1 cellular context compared by ENCODE assay signal in the genomic region with DNA sequence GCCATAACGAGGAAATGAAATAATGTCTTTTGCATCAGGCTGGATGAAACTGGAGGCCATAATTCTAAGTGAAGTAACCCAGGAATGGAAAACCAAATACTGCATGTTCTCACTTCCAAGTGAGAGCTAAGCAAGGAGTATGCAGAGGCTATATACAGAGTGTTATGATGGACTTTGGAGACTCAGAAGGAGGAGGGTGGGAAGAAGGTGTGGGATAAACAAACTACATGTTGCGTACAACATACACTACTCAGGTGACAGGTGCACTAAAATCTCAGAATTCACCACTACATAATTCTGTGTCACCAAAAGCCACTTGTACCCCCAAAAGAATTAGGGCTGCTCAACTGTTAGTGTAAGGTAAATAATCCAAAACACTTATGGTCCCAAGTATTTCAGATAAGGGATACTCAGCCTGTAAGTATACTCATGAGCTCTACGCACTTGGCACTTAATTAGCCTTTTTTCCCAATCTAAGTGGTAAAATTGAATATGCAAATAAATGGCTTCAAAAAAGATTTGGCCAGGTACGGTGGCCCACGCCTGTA. TPM values are rescaled to one million over a fixed set of nuclear protein-coding genes. Genes with fewer than 3 reads are reported as not detected.
"Had no signal": no experiment of that assay in that cellular context is flagged by ENCODE, and none has a peak within 500 bp of the region (broad histone marks: within the 10 kb centered on the region; RNA-seq: fewer than 3 reads in every experiment).

No MANE protein-coding gene starts in this region.

RNA-seq across cellular contexts. Expression of gene CD8B, which starts 20.5 kb away (rescaled TPM):
- total RNA-seq: urinary bladder had no signal
